In genomic region chr15:67109141-67110034, GRCh38 we compare ENCODE assay signal across 9 cellular contexts. TPM values are rescaled to one million over a fixed set of nuclear protein-coding genes. Genes with fewer than 3 reads are reported as not detected.
DNase-seq lines count a peak whose midpoint lies in the region; ATAC-seq, FAIRE-seq and TF ChIP-seq lines count a peak whose summit lies in the region.
"Had no signal": no experiment of that assay in that cellular context is flagged by ENCODE, and none has a peak within 500 bp of the region (broad histone marks: within the 10 kb centered on the region; RNA-seq: fewer than 3 reads in every experiment).

No MANE protein-coding gene starts in this region.

- in situ Hi-C loops in gastrocnemius medialis (cut with MboI; ENCODE audit: low sequenced_read_pairs in 4 of 4) = no loop called here

- peak; percentile 78 for FAIRE-seq in GM12891 (lab: Jason Lieb, UNC)

- no peak for TF ChIP-seq POLR2A in GM12891 (IDR thresholded peaks at IDR 0.05; ENCODE audit: low read depth, low read length)
- TF ChIP-seq POLR2A in gastrocnemius medialis (IDR thresholded peaks at IDR 0.05) = no peak
- no peak for TF ChIP-seq POLR2A in testis (IDR thresholded peaks at IDR 0.05)

- DNase-seq in GM12891 (ENCODE audit: insufficient read length, low spot score) = peak; percentile 40
- no peak for DNase-seq in SK-N-MC (ENCODE audit: low read depth, low spot score)
- peak; percentile 100 for DNase-seq in glomerular visceral epithelial cell (ENCODE audit: extremely low spot score)
- DNase-seq in gastrocnemius medialis = peak; percentile 54 to 62
- no peak for DNase-seq in NCI-H187 treated with DMSO at 0.1 percent for 48 hours (lab: John Stamatoyannopoulos, UW)
- no peak for DNase-seq in DMS153 (lab: John Stamatoyannopoulos, UW)
- DNase-seq in testis = no peak

- intact Hi-C loops in gastrocnemius medialis (cut with DNase I; ENCODE audit: low total_unique reads) = loop anchor here (2.0 kb wide), 1 partner anchor 29 kb away; no protein-coding TSS in a partner anchor
- intact Hi-C loops in testis (cut with DNase I; ENCODE audit: low total_unique reads) = no loop called here

- H3K4me3 ChIP-seq in SK-N-MC = peak overlapping the region; percentile 18; the same call in 1 of the 2 replicates
- no peak overlapping the region for H3K4me3 ChIP-seq in gastrocnemius medialis
- no peak overlapping the region for H3K4me3 ChIP-seq in testis
- H3K4me3 ChIP-seq: skin epidermis had no signal

- ATAC-seq in HG02798 (IDR thresholded peaks at IDR 0.05; ENCODE audit: poor library complexity, unreplicated experiment) (peak; percentile 51), gastrocnemius medialis (no peak)

- no peaks in the 10 kb centered on the region for H3K36me3 ChIP-seq in SK-N-MC (ENCODE audit: insufficient read depth, low read length)
- no peaks in the 10 kb centered on the region for H3K36me3 ChIP-seq in gastrocnemius medialis
- no peaks in the 10 kb centered on the region for H3K36me3 ChIP-seq in testis (ENCODE audit: low read depth, missing control alignments)

- H3K27me3 ChIP-seq in gastrocnemius medialis (no peaks in the 10 kb centered on the region), testis (no peaks in the 10 kb centered on the region)

- no peak for TF ChIP-seq CTCF in gastrocnemius medialis (IDR thresholded peaks at IDR 0.05 in 4 of 5, conservative IDR thresholded peaks at IDR 0.05 in 1 of 5)
- no peak for TF ChIP-seq CTCF in testis (IDR thresholded peaks at IDR 0.05)

- H3K27ac ChIP-seq in SK-N-MC (peak overlapping the region; percentile 70), gastrocnemius medialis (peak overlapping the region; percentile 61 to 93 (median 66)), testis (no peak overlapping the region)

- H3K4me1 ChIP-seq in gastrocnemius medialis (peaks cover 75 to 87% of the 10 kb centered on the region in 2 donors), testis (peaks cover 27% of the 10 kb centered on the region)

- H3K9me3 ChIP-seq in SK-N-MC (ENCODE audit: low read depth, low read length) (peaks cover 9% of the 10 kb centered on the region; the same call in 1 of the 2 replicates), gastrocnemius medialis (no peaks in the 10 kb centered on the region), testis (no peaks in the 10 kb centered on the region)

- 73 to 78% methylated on average over 18 of the region's 18 CpGs for WGBS in testis, 2 donors

- H3K9ac ChIP-seq in SK-N-MC (ENCODE audit: insufficient read length) = no peak overlapping the region

TF ChIP-seq in GM12891, 5 proteins besides CTCF, POLR2A, EP300 and RAD21:
- TF ChIP-seq POLR2AphosphoS5 (IDR thresholded peaks at IDR 0.05; ENCODE audit: low read depth, low read length) (peak; percentile 41; the same call in 1 of the 2 replicates), TAF1 (IDR thresholded peaks at IDR 0.05; ENCODE audit: low read depth, low read length) (peak; percentile 30; the same call in 1 of the 2 replicates), POU2F2 (IDR thresholded peaks at IDR 0.05; ENCODE audit: low read depth, low read length) (peak; percentile 84; the same call in 1 of the 2 replicates), PAX5 (IDR thresholded peaks at IDR 0.05; ENCODE audit: insufficient read depth, low read length, severe bottlenecking) (peak; percentile 90), SPI1 (IDR thresholded peaks at IDR 0.05; ENCODE audit: low read depth, low read length) (peak; percentile 31; the same call in 1 of the 2 replicates)

RNA-seq across cellular contexts. Expression of gene SMAD3, which starts 44.0 kb away (rescaled TPM):
- 36.4 TPM for polyA plus RNA-seq in GM12891 (2012; ENCODE audit: low read depth, missing spikeins)
- total RNA-seq in gastrocnemius medialis (10 to 100 TPM; 15.9 to 61.7 (median 26.3) TPM), testis (10 to 100 TPM; 18.7 to 31.6 TPM)
- 11.4 TPM for polyA plus RNA-seq in testis (ENCODE audit: insufficient read depth, low read depth, low replicate concordance)

Comparison
In these comparisons a context has a peak if more than half of its experiments do, and no peak if none do; other contexts are left out.
1. DNase-seq: peak in GM12891 (single experiment), glomerular visceral epithelial cell (single experiment) and gastrocnemius medialis (2 of 2); none in SK-N-MC (single experiment), NCI-H187 treated with DMSO at 0.1 percent for 48 hours (single experiment), DMS153 (single experiment) and testis (single experiment).
2. H3K27ac ChIP-seq: peak in SK-N-MC (single experiment) and gastrocnemius medialis (4 of 4); none in testis (0 of 2).